ENCODE assay signal across 13 cellular contexts in genomic region chr10:29131952-29132820, GRCh38.
DNase-seq lines count a peak whose midpoint lies in the region; ATAC-seq, FAIRE-seq and TF ChIP-seq lines count a peak whose summit lies in the region.
"Had no signal": no experiment of that assay in that cellular context is flagged by ENCODE, and none has a peak within 500 bp of the region (broad histone marks: within the 10 kb centered on the region; RNA-seq: fewer than 3 reads in every experiment).

No MANE protein-coding gene starts in this region.

- no peak overlapping the region for H3K4me3 ChIP-seq in A549
- H3K4me3 ChIP-seq: lower lobe of right lung had no signal

- POLR2A ChIA-PET in A549 (lab: Yijun Ruan, JAX), result no interaction called here

- H3K36me3 Mint-ChIP-seq in HFFc6 (ENCODE audit: low read depth), result no peaks in the 10 kb centered on the region
- H3K36me3 Mint-ChIP-seq: activated naive CD8-positive, alpha-beta T cell had no signal

- H3K27ac ChIP-seq in A549 (peak overlapping the region; percentile 37 to 73), foreskin keratinocyte (no peak overlapping the region)
- H3K27ac ChIP-seq: lower lobe of right lung had no signal

- no peak for TF ChIP-seq POLR2A in A549 (IDR thresholded peaks at IDR 0.05; ENCODE audit: low read length)

- no peak for DNase-seq in A549 (ENCODE audit: low read depth in 1 of 2, low spot score in 1 of 2)
- peak; percentile 40 for DNase-seq in HFFc6
- DNase-seq in cerebellar cortex (ENCODE audit: low spot score), result peak; percentile 14
- peak; percentile 63 for DNase-seq in iris pigment epithelial cell (ENCODE audit: low read depth)
- DNase-seq in kidney tubule cell (ENCODE audit: low spot score), result no peak
- DNase-seq in HCEC 1CT, result no peak
- DNase-seq in foreskin keratinocyte, result no peak
- DNase-seq in NK-92 treated with Interleukin-12 subunit alpha and Interleukin-12 subunit beta, amount 100 ng/mL, for 24 hours (lab: John Stamatoyannopoulos, UW), result no peak
- DNase-seq: AML-193, lower lobe of right lung, NCI-H2171, SHP77 treated with DMSO at 0.1 percent for 48 hours had no signal

- TF ChIP-seq EP300 in A549 (IDR thresholded peaks at IDR 0.05), result no peak

- TF ChIP-seq CTCF in A549 (IDR thresholded peaks at IDR 0.05) (no peak), HFFc6 (IDR thresholded peaks at IDR 0.05) (no peak), foreskin keratinocyte (conservative IDR thresholded peaks at IDR 0.05) (no peak)

- peaks cover 14% of the 10 kb centered on the region for H3K27me3 ChIP-seq in foreskin keratinocyte

- TF ChIP-seq RAD21 in A549 (conservative IDR thresholded peaks at IDR 0.05 in 1 of 2, IDR thresholded peaks at IDR 0.05 in 1 of 2), result no peak

- peak in 1 of 2 experiments; percentile 61; a peak in 3 of 6 replicates for ATAC-seq in A549
- ATAC-seq in foreskin keratinocyte, result no peak

- peak overlapping the region; percentile 66 for H3K27ac Mint-ChIP-seq in HFFc6
- H3K27ac Mint-ChIP-seq: activated naive CD8-positive, alpha-beta T cell had no signal

- H3K9me3 Mint-ChIP-seq in HFFc6, result no peaks in the 10 kb centered on the region

- peak overlapping the region; percentile 43 for H3K4me2 ChIP-seq in A549

- H3K4me1 ChIP-seq in A549 (peaks cover 19% of the 10 kb centered on the region), foreskin keratinocyte (no peaks in the 10 kb centered on the region)

- 70% methylated on average over 17 of the region's 17 CpGs for WGBS in A549 (ENCODE audit: missing lambda C conversion rate)

- no peaks in the 10 kb centered on the region for H3K9me3 ChIP-seq in A549
- H3K9me3 ChIP-seq: lower lobe of right lung had no signal

- peaks cover 11% of the 10 kb centered on the region; the same call in 1 of the 2 replicates for H3K27me3 Mint-ChIP-seq in HFFc6 (ENCODE audit: insufficient read depth)

- peak overlapping the region; percentile 66 for H3K4me3 Mint-ChIP-seq in HFFc6
- H3K4me3 Mint-ChIP-seq: activated naive CD8-positive, alpha-beta T cell had no signal

- CTCF ChIA-PET in A549 (lab: Yijun Ruan, JAX), result interaction anchor here (0.8 to 4.4 kb wide), 12 partner anchors 9 to 468 kb away, joined by 3 to 20 read pairs (median 4); partner anchors contain the start of gene BAMBI

- peaks cover 25% of the 10 kb centered on the region for H3K4me1 Mint-ChIP-seq in HFFc6 (ENCODE audit: low read depth)

- FAIRE-seq in A549 (lab: Jason Lieb, UNC), result no peak

TF ChIP-seq in A549, 52 proteins besides CTCF, POLR2A, EP300 and RAD21:
- TF ChIP-seq MAZ (IDR thresholded peaks at IDR 0.05; ENCODE audit: borderline replicate concordance, low read depth, low read length), result no peak
- no peak for TF ChIP-seq SMC3 (IDR thresholded peaks at IDR 0.05)
- TF ChIP-seq TFCP2L1 (CRISPR knock-in tag; IDR thresholded peaks at IDR 0.05), result no peak
- TF ChIP-seq, protein P1, sequence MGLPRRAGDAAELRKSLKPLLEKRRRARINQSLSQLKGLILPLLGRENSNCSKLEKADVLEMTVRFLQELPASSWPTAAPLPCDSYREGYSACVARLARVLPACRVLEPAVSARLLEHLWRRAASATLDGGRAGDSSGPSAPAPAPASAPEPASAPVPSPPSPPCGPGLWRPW (IDR thresholded peaks at IDR 0.05), result no peak
- TF ChIP-seq KDM5A (IDR thresholded peaks at IDR 0.05), result no peak
- TF ChIP-seq, protein P2, sequence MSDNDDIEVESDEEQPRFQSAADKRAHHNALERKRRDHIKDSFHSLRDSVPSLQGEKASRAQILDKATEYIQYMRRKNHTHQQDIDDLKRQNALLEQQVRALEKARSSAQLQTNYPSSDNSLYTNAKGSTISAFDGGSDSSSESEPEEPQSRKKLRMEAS (IDR thresholded peaks at IDR 0.05), result 0 out of 2 replicates have a peak, but pooled peaks have one; percentile 26
- no peak for TF ChIP-seq CBX8 (IDR thresholded peaks at IDR 0.05)
TF ChIP-seq in A549: peak in this region for 1.

Comparison
In these comparisons a context has a peak if more than half of its experiments do, and no peak if none do; other contexts are left out.
1. DNase-seq: peak in HFFc6 (single experiment), cerebellar cortex (single experiment) and iris pigment epithelial cell (single experiment); none in A549 (0 of 2), kidney tubule cell (single experiment), HCEC 1CT (single experiment), foreskin keratinocyte (0 of 2) and NK-92 treated with Interleukin-12 subunit alpha and Interleukin-12 subunit beta, amount 100 ng/mL, for 24 hours (single experiment).